17 cellular contexts compared by ENCODE assay signal in the genomic region with DNA sequence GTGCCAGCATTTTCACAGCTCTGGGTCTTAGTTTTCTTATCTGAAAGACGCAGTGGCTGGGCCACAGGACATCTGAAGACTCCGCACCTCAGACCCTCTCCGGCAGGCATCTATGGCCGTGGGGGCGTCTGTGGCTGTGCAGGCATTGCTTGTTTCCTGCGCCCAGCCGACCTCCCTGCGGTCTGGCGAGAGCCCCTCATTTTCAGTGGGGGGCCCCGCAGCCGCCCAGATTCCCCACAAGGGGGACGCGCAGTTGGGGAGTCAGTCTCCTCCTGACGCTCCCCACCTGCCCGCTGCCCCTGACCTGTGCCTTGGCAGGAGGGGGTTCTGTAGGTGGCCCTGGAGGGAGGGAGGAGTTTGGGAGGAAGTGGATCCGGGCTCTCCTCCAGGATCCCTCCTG. TPM values are rescaled to one million over a fixed set of nuclear protein-coding genes. Genes with fewer than 3 reads are reported as not detected.
"Had no signal": no experiment of that assay in that cellular context is flagged by ENCODE, and none has a peak within 500 bp of the region (broad histone marks: within the 10 kb centered on the region; RNA-seq: fewer than 3 reads in every experiment).

No MANE protein-coding gene starts in this region.

- ATAC-seq: activated T-cell treated with anti-CD3 and anti-CD28 coated beads, Interleukin-2, amount 50 U/mL, for 72 hours; body of pancreas; sciatic nerve had no signal

- H3K27ac ChIP-seq: body of pancreas, colonic mucosa, esophagus squamous epithelium, ovary, spleen, thyroid gland had no signal

- H3K4me3 Mint-ChIP-seq: activated CD4-positive, alpha-beta memory T cell treated with anti-CD3 and anti-CD28 coated beads, Interleukin-2, amount 10 ng/mL, durations not matched to agents 7 days and 5 days; activated naive CD8-positive, alpha-beta T cell treated with anti-CD3 and anti-CD28 coated beads for 36 hours; activated T-cell treated with anti-CD3 and anti-CD28 coated beads, Interleukin-2, amount 50 U/mL, for 72 hours had no signal

- H3K4me3 ChIP-seq: body of pancreas, colonic mucosa, esophagus squamous epithelium, ovary, spleen, thyroid gland had no signal

- DNase-seq: activated CD4-positive, alpha-beta memory T cell treated with anti-CD3 and anti-CD28 coated beads, Interleukin-2, amount 10 ng/mL, durations not matched to agents 7 days and 5 days; activated CD8-positive, alpha-beta memory T cell treated with anti-CD3 and anti-CD28 coated beads, Interleukin-2, amount 50 U/mL, for 4 hours; activated gamma-delta T cell; activated naive CD8-positive, alpha-beta T cell treated with anti-CD3 and anti-CD28 coated beads for 36 hours; activated T-cell treated with anti-CD3 and anti-CD28 coated beads, Interleukin-2, amount 50 U/mL, for 72 hours; amygdala; body of pancreas; caudate nucleus; esophagus squamous epithelium; ovary; SW 1271; thyroid gland had no signal

- H3K27me3 Mint-ChIP-seq: activated CD4-positive, alpha-beta memory T cell treated with anti-CD3 and anti-CD28 coated beads, Interleukin-2, amount 10 ng/mL, durations not matched to agents 7 days and 5 days; activated naive CD8-positive, alpha-beta T cell treated with anti-CD3 and anti-CD28 coated beads for 36 hours had no signal

- H3K27ac Mint-ChIP-seq: activated CD4-positive, alpha-beta memory T cell treated with anti-CD3 and anti-CD28 coated beads, Interleukin-2, amount 10 ng/mL, durations not matched to agents 7 days and 5 days had no signal

- H3K36me3 ChIP-seq: colonic mucosa, esophagus squamous epithelium, ovary, spleen, thyroid gland had no signal

- H3K9me3 Mint-ChIP-seq: activated CD4-positive, alpha-beta memory T cell treated with anti-CD3 and anti-CD28 coated beads, Interleukin-2, amount 10 ng/mL, durations not matched to agents 7 days and 5 days; activated naive CD8-positive, alpha-beta T cell treated with anti-CD3 and anti-CD28 coated beads for 36 hours; activated T-cell treated with anti-CD3 and anti-CD28 coated beads, Interleukin-2, amount 50 U/mL, for 72 hours had no signal

- H3K9me3 ChIP-seq: body of pancreas, colonic mucosa, esophagus squamous epithelium, ovary, spleen, thyroid gland had no signal

- H3K27me3 ChIP-seq: body of pancreas, colonic mucosa, ovary, thyroid gland had no signal

RNA-seq across cellular contexts. Expression of gene TFF1, which starts 3.5 kb away (rescaled TPM):
- total RNA-seq: activated CD4-positive, alpha-beta memory T cell treated with anti-CD3 and anti-CD28 coated beads, Interleukin-2, amount 10 ng/mL, durations not matched to agents 7 days and 5 days; activated naive CD8-positive, alpha-beta T cell treated with anti-CD3 and anti-CD28 coated beads for 36 hours; esophagus squamous epithelium; fibroblast of villous mesenchyme; lower leg skin; sciatic nerve; spleen; thyroid gland had no signal

RNA-seq across cellular contexts. Expression of gene TFF2, which starts 19.0 kb away (rescaled TPM):
- total RNA-seq: activated CD4-positive, alpha-beta memory T cell treated with anti-CD3 and anti-CD28 coated beads, Interleukin-2, amount 10 ng/mL, durations not matched to agents 7 days and 5 days; activated naive CD8-positive, alpha-beta T cell treated with anti-CD3 and anti-CD28 coated beads for 36 hours; activated T-cell treated with anti-CD3 and anti-CD28 coated beads, Interleukin-2, amount 50 U/mL, for 72 hours; fibroblast of villous mesenchyme; lower leg skin; sciatic nerve; spleen had no signal

RNA-seq across cellular contexts. Expression of gene TMPRSS3, which starts 26.0 kb away (rescaled TPM):
- total RNA-seq: fibroblast of villous mesenchyme, sciatic nerve had no signal

RNA-seq across cellular contexts. Expression of gene UBASH3A, which starts 33.9 kb away (rescaled TPM):
- total RNA-seq: fibroblast of villous mesenchyme had no signal

RNA-seq across cellular contexts. Expression of gene TFF3, which starts 54.6 kb away (rescaled TPM):
- total RNA-seq: activated CD4-positive, alpha-beta memory T cell treated with anti-CD3 and anti-CD28 coated beads, Interleukin-2, amount 10 ng/mL, durations not matched to agents 7 days and 5 days; activated naive CD8-positive, alpha-beta T cell treated with anti-CD3 and anti-CD28 coated beads for 36 hours; activated T-cell treated with anti-CD3 and anti-CD28 coated beads, Interleukin-2, amount 50 U/mL, for 72 hours; fibroblast of villous mesenchyme had no signal
